In the genomic region with DNA sequence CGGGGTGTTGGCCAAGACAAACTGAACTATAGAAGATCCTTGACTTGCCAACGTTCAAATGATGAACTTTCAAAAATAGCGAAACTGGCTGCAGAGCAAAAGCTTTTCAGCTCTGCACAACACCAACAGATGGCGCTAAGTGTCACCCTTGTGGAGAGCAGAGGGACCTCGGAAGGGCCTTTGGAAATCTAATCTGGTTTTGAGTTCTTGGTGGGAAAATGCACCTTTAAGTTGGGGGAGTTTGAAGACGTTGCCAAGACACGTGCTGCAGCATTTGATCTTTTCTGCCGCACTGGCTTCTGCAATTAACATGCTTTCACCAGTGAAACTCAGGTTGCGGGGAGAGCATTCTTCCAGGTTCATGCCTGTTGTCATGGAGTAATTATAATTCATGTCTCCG, we compare ENCODE assay signal across 9 cellular contexts. TPM values are rescaled to one million over a fixed set of nuclear protein-coding genes. Genes with fewer than 3 reads are reported as not detected.
DNase-seq lines count a peak whose midpoint lies in the region; ATAC-seq and TF ChIP-seq lines count a peak whose summit lies in the region.
"Had no signal": no experiment of that assay in that cellular context is flagged by ENCODE, and none has a peak within 500 bp of the region (broad histone marks: within the 10 kb centered on the region; RNA-seq: fewer than 3 reads in every experiment).

No MANE protein-coding gene starts in this region.

- no peak for DNase-seq in heart right ventricle
- DNase-seq in cardiac septum (ENCODE audit: low spot score) = no peak
- DNase-seq in NCI-H526 treated with DMSO at 0.1 percent for 48 hours (lab: John Stamatoyannopoulos, UW) = peak; percentile 1
- no peak for DNase-seq in sciatic nerve (ENCODE audit: low spot score)
- no peak for DNase-seq in ureter (ENCODE audit: low spot score)

- H3K36me3 Mint-ChIP-seq in dendritic cell treated with granulocyte-macrophage colony-stimulating factor and Interleukin-4, amounts not matched to agents 40 ng/mL and 50 ng/mL, for 4 days (ENCODE audit: low read depth) = no peaks in the 10 kb centered on the region
- H3K36me3 Mint-ChIP-seq: activated naive CD4-positive, alpha-beta T cell treated with anti-CD3 and anti-CD28 coated beads, Interleukin-2, amount 50 U/mL, for 72 hours had no signal

- TF ChIP-seq CTCF in heart right ventricle (IDR thresholded peaks at IDR 0.05) = peak in 6 of 9 donors; percentile 5 to 57 (median 12)

- peaks cover 0 to 25% (median 0%) of the 10 kb centered on the region in 9 donors for H3K4me1 ChIP-seq in heart right ventricle

- peak overlapping the region; percentile 11 for H3K27ac Mint-ChIP-seq in dendritic cell treated with granulocyte-macrophage colony-stimulating factor and Interleukin-4, amounts not matched to agents 40 ng/mL and 50 ng/mL, for 4 days
- H3K27ac Mint-ChIP-seq: activated naive CD4-positive, alpha-beta T cell treated with anti-CD3 and anti-CD28 coated beads, Interleukin-2, amount 50 U/mL, for 72 hours had no signal

- H3K9me3 ChIP-seq in heart right ventricle = no peaks in the 10 kb centered on the region

- 42 to 43% methylated on average over 10 of the region's 10 CpGs for WGBS in heart right ventricle, 2 donors

- H3K4me1 Mint-ChIP-seq in dendritic cell treated with granulocyte-macrophage colony-stimulating factor and Interleukin-4, amounts not matched to agents 40 ng/mL and 50 ng/mL, for 4 days (ENCODE audit: low read depth) = peaks cover 29% of the 10 kb centered on the region

- H3K4me3 ChIP-seq in heart right ventricle = no peak overlapping the region

- H3K4me3 Mint-ChIP-seq in dendritic cell treated with granulocyte-macrophage colony-stimulating factor and Interleukin-4, amounts not matched to agents 40 ng/mL and 50 ng/mL, for 4 days = no peak overlapping the region

- intact Hi-C loops in heart right ventricle (cut with DNase I) (no loop called here), cardiac septum (cut with DNase I) (no loop called here), sciatic nerve (cut with DNase I) (loop anchor here (2.0 kb wide), 1 partner anchor 70 kb away; no protein-coding TSS in a partner anchor)
- intact Hi-C loops in dendritic cell treated with granulocyte-macrophage colony-stimulating factor and Interleukin-4, amounts not matched to agents 40 ng/mL and 50 ng/mL, for 4 days (cut with micrococcal nuclease) = no loop called here

- H3K9me3 Mint-ChIP-seq in dendritic cell treated with granulocyte-macrophage colony-stimulating factor and Interleukin-4, amounts not matched to agents 40 ng/mL and 50 ng/mL, for 4 days = no peaks in the 10 kb centered on the region
- H3K9me3 Mint-ChIP-seq: activated naive CD4-positive, alpha-beta T cell treated with anti-CD3 and anti-CD28 coated beads, Interleukin-2, amount 50 U/mL, for 72 hours had no signal

- no peaks in the 10 kb centered on the region for H3K36me3 ChIP-seq in heart right ventricle

- H3K27me3 ChIP-seq in heart right ventricle = no peaks in the 10 kb centered on the region

- ATAC-seq in heart right ventricle (no peak), sciatic nerve (peak; percentile 39), HG03521 (IDR thresholded peaks at IDR 0.05; ENCODE audit: unreplicated experiment) (no peak), GM18498 (IDR thresholded peaks at IDR 0.05; ENCODE audit: unreplicated experiment) (no peak)
- ATAC-seq: activated naive CD4-positive, alpha-beta T cell treated with anti-CD3 and anti-CD28 coated beads, Interleukin-2, amount 50 U/mL, for 72 hours had no signal

- peaks cover 2% of the 10 kb centered on the region for H3K27me3 Mint-ChIP-seq in dendritic cell treated with granulocyte-macrophage colony-stimulating factor and Interleukin-4, amounts not matched to agents 40 ng/mL and 50 ng/mL, for 4 days

- no peak overlapping the region for H3K27ac ChIP-seq in heart right ventricle

RNA-seq across cellular contexts. Expression of a gene that starts 26.3 kb away (rescaled TPM):
- total RNA-seq in heart right ventricle (10 to 100 TPM; 12.0 to 18.2 (median 14.5) TPM), cardiac septum (19.6 TPM), sciatic nerve (62.2 TPM), ureter (99.6 TPM)
- 10 to 100 TPM in 1 of 2 donors, 1 to 10 TPM in 1; 9.6 to 29.3 TPM for polyA plus RNA-seq in heart right ventricle
